Comparison of ENCODE assay signal across 11 cellular contexts in the genomic region with DNA sequence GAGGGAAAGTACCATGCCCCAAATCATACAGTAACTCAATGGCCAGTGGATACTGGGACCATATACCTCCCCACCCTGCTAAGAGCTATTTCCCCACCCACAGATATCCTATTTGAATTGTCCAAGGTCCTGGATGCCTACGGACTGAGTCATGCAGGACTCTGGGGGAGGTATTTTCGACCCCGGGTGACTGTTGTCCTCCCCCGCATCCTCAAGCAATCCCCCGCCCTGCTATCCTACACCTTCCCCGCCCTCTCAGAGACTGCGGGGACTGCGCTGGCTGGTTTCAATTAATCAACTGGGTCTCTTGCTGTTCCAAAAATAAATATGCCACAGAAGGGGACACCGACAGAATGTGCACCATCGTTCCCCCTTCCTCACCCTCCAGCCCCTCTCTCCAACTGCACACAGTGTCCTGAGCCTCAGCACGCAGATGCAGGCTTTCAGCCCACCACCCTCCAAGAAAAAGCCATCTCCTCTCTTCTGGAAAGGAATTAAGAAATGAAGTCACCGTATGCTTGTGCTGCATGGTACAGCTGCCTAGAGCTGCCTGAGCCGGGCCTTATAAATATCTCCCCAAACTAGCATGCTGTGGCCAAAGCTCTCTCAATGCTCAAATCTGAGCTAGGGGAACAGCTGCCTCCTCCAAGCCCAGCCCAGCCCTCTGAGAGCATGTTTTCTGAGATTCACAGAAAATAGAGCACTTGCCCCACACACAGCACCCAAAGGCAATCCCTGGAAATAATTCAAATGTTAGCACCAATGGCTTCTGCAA. TPM values are rescaled to one million over a fixed set of nuclear protein-coding genes. Genes with fewer than 3 reads are reported as not detected.
DNase-seq lines count a peak whose midpoint lies in the region; TF ChIP-seq lines count a peak whose summit lies in the region.
"Had no signal": no experiment of that assay in that cellular context is flagged by ENCODE, and none has a peak within 500 bp of the region (broad histone marks: within the 10 kb centered on the region; RNA-seq: fewer than 3 reads in every experiment).

No MANE protein-coding gene starts in this region.

- H3K36me3 ChIP-seq in ACC112 (ENCODE audit: insufficient read depth, low read length) = no peaks in the 10 kb centered on the region
- no peaks in the 10 kb centered on the region for H3K36me3 ChIP-seq in HUES64 (ENCODE audit: insufficient read depth, low read length)

- DNase-seq in cardiac fibroblast (ENCODE audit: low read depth in 2 of 2) = peak; percentile 79 to 84
- DNase-seq in kidney tubule cell (ENCODE audit: low spot score) = peak; percentile 91
- DNase-seq in hypothalamus (lab: John Stamatoyannopoulos, UW) = no peak
- DNase-seq in NCI-H524 treated with DMSO at 0.1 percent for 48 hours (lab: John Stamatoyannopoulos, UW) = no peak
- DNase-seq in stimulated activated naive CD4-positive, alpha-beta T cell treated with Interleukin-2 at 50 U/mL for 16 hours (lab: John Stamatoyannopoulos, UW) = no peak
- no peak for DNase-seq in NCI-H1092 (lab: John Stamatoyannopoulos, UW)
- DNase-seq: activated CD4-positive, alpha-beta T cell treated with anti-CD3 and anti-CD28 coated beads, Interleukin-2, amount 50 U/mL, for 48 hours; DMS153; NCI-H2171 treated with DMSO at 0.1 percent for 48 hours had no signal

- H3K79me2 ChIP-seq in ACC112 (ENCODE audit: control insufficient read depth, insufficient read depth, low read length, unreplicated experiment) = no peaks in the 10 kb centered on the region

- H3K27ac ChIP-seq in ACC112 (ENCODE audit: low read depth, low read length) (peak overlapping the region; percentile 60), HUES64 (ENCODE audit: low read depth, low read length) (peak overlapping the region; percentile 45)

- H3K9ac ChIP-seq in HUES64 (ENCODE audit: low read depth, low read length) = peak overlapping the region; percentile 16; the same call in 1 of the 2 replicates

- WGBS in HUES64 = 10% methylated on average over 13 of the region's 13 CpGs

- H2AFZ ChIP-seq in ACC112 (ENCODE audit: low read length, unreplicated experiment) = no peak overlapping the region

- no peak for TF ChIP-seq CTCF in cardiac fibroblast (IDR thresholded peaks at IDR 0.05; ENCODE audit: low read depth, low read length)

- H3K27me3 ChIP-seq in ACC112 (ENCODE audit: insufficient read depth, low read length) (no peaks in the 10 kb centered on the region), HUES64 (ENCODE audit: insufficient read depth, low read length) (no peaks in the 10 kb centered on the region; the same call in 1 of the 2 replicates)

- H3K4me1 ChIP-seq in ACC112 (ENCODE audit: control insufficient read depth, insufficient read depth, low read length, unreplicated experiment) = peaks cover 45% of the 10 kb centered on the region
- H3K4me1 ChIP-seq in HUES64 (ENCODE audit: insufficient read depth, low read length) = peaks cover 32% of the 10 kb centered on the region

- peak overlapping the region; percentile 52 for H3K4me3 ChIP-seq in ACC112 (ENCODE audit: low read depth, low read length)
- peak overlapping the region; percentile 38 for H3K4me3 ChIP-seq in HUES64 (ENCODE audit: low read length)
- no peak overlapping the region for H3K4me3 ChIP-seq in cardiac fibroblast (replicated peaks in 1 of 2; ENCODE audit: low read depth in 2 of 2, low read length in 2 of 2)

- no peaks in the 10 kb centered on the region for H3K9me3 ChIP-seq in HUES64 (ENCODE audit: insufficient read depth, low read depth, low read length)

RNA-seq across cellular contexts. Expression of gene CAV3, which starts 8.2 kb away (rescaled TPM):
- not detected for polyA plus RNA-seq in HUES64 (2013, experiment 1 of 2)
- not detected for polyA plus RNA-seq in HUES64 (2013, experiment 2 of 2)

RNA-seq across cellular contexts. Expression of gene OXTR, which starts 27.6 kb away (rescaled TPM):
- 1.7 TPM for polyA plus RNA-seq in HUES64 (2013, experiment 1 of 2)
- 2.5 TPM for polyA plus RNA-seq in HUES64 (2013, experiment 2 of 2)

Comparison
In these comparisons a context has a peak if more than half of its experiments do, and no peak if none do; other contexts are left out.
1. H3K4me3 ChIP-seq: peak in ACC112 (single experiment) and HUES64 (single experiment); none in cardiac fibroblast (0 of 2).
2. DNase-seq: peak in cardiac fibroblast (2 of 2) and kidney tubule cell (single experiment); none in hypothalamus (0 of 51), NCI-H524 treated with DMSO at 0.1 percent for 48 hours (single experiment), stimulated activated naive CD4-positive, alpha-beta T cell treated with Interleukin-2 at 50 U/mL for 16 hours (single experiment) and NCI-H1092 (single experiment).